8 cellular contexts compared by ENCODE assay signal in genomic region chr17:45394913-45395568, GRCh38. TPM values are rescaled to one million over a fixed set of nuclear protein-coding genes. Genes with fewer than 3 reads are reported as not detected.
A peak's percentile ranks its signal among the peaks of the same experiment; 100 is the strongest.
DNase-seq lines count a peak whose midpoint lies in the region; ATAC-seq, FAIRE-seq and TF ChIP-seq lines count a peak whose summit lies in the region.

No MANE protein-coding gene starts in this region.

- peak; percentile 49 for DNase-seq in COLO668 (lab: John Stamatoyannopoulos, UW; ENCODE audit: unreplicated experiment)
- DNase-seq in HTR-8/SVneo (ENCODE audit: insufficient read length, low spot score), result peak; percentile 83
- no peak for DNase-seq in Panc1 (ENCODE audit: low read depth, low spot score)
- DNase-seq in anterior cingulate cortex (lab: John Stamatoyannopoulos, UW), result peak in 46 of 58 donors; percentile 7 to 59 (median 26)
- DNase-seq in right cardiac atrium, result peak; percentile 71 to 87 (median 86)
- DNase-seq in psoas muscle, result peak; percentile 67 to 82

- H3K36me3 ChIP-seq in Panc1 (ENCODE audit: control insufficient read depth, insufficient read depth, low read length), result no peaks in the 10 kb centered on the region
- no peaks in the 10 kb centered on the region for H3K36me3 ChIP-seq in psoas muscle (ENCODE audit: insufficient read depth in 1 of 2, low read depth in 1 of 2)

- in situ Hi-C loops in Panc1 (cut with HindIII; ENCODE audit: low pct_unique_long_range_greater_than_20kb, low sequenced_read_pairs), result no loop called here

- CTCF ChIA-PET in Panc1 (lab: Charles Lee), result interaction anchor here (2.7 kb wide), 1 partner anchor 31 kb away, joined by 11 read pairs; no protein-coding TSS in a partner anchor

- POLR2A ChIA-PET in Panc1 (lab: Charles Lee), result interaction anchor here (0.6 kb wide), 1 partner anchor 28 kb away, joined by 3 read pairs; no protein-coding TSS in a partner anchor

- H3K27me3 ChIP-seq in Panc1 (ENCODE audit: control insufficient read depth, insufficient read depth, low read length), result no peaks in the 10 kb centered on the region
- no peaks in the 10 kb centered on the region for H3K27me3 ChIP-seq in right cardiac atrium (ENCODE audit: control insufficient read depth, insufficient read depth)
- H3K27me3 ChIP-seq in psoas muscle (ENCODE audit: insufficient read depth in 3 of 3, low read length in 2 of 3), result no peaks in the 10 kb centered on the region

- ATAC-seq in Panc1 (peak; percentile 69), right cardiac atrium (peak; percentile 64 to 67), psoas muscle (peak; percentile 80 to 93 (median 85)), GM19467 (IDR thresholded peaks at IDR 0.05; ENCODE audit: unreplicated experiment) (no peak), HG03460 (IDR thresholded peaks at IDR 0.05; ENCODE audit: unreplicated experiment) (no peak)

- 16% methylated on average over 30 of the region's 30 CpGs for WGBS in right cardiac atrium
- WGBS in psoas muscle, 3 donors, result 19 to 22% (median 20%) methylated on average over 29 to 30 of the region's 30 CpGs

- H3K4me1 ChIP-seq in Panc1 (ENCODE audit: control insufficient read depth, insufficient read depth, low read length) (no peaks in the 10 kb centered on the region; the same call in 1 of the 2 replicates), right cardiac atrium (ENCODE audit: control insufficient read depth, insufficient read depth, low read length) (no peaks in the 10 kb centered on the region), psoas muscle (no peaks in the 10 kb centered on the region)

- H3K4me3 ChIP-seq in Panc1 (ENCODE audit: low read depth in 2 of 2, low read length in 2 of 2) (no peak overlapping the region), right cardiac atrium (ENCODE audit: low read length) (no peak overlapping the region), psoas muscle (peak overlapping the region; percentile 29)

- FAIRE-seq in HTR-8/SVneo (lab: Jason Lieb, UNC), result peak; percentile 96

- TF ChIP-seq CTCF in Panc1 (IDR thresholded peaks at IDR 0.05), result peak; percentile 78
- peak; percentile 68 for TF ChIP-seq CTCF in psoas muscle (IDR thresholded peaks at IDR 0.05)

- H3K9me3 ChIP-seq in Panc1 (ENCODE audit: control insufficient read depth, insufficient read depth, low read depth, low read length) (no peaks in the 10 kb centered on the region), right cardiac atrium (ENCODE audit: control insufficient read depth, low read length) (no peaks in the 10 kb centered on the region), psoas muscle (no peaks in the 10 kb centered on the region)

- H3K27ac ChIP-seq in Panc1 (ENCODE audit: low read length) (no peak overlapping the region), right cardiac atrium (ENCODE audit: low read length) (no peak overlapping the region), psoas muscle (no peak overlapping the region)

- intact Hi-C loops in Panc1 (cut with micrococcal nuclease; ENCODE audit: unreplicated experiment), result no loop called here
- intact Hi-C loops in right cardiac atrium (cut with DNase I), result no loop called here
- intact Hi-C loops in psoas muscle (cut with DNase I), result loop anchor here in 1 of 2 donors (10.0 kb wide), 2 partner anchors 200 to 440 kb away; no protein-coding TSS in a partner anchor

- BruUV-seq in Panc1 (replicated peaks; lab: Mats Ljungman, UMichigan), result no TSS peak

RNA-seq across cellular contexts. Expression of gene ARHGAP27, which starts 37.6 kb away (rescaled TPM):
- total RNA-seq in Panc1 (2021; ENCODE audit: unreplicated experiment) (39.2 TPM), right cardiac atrium (10 to 100 TPM; 25.1 to 32.0 (median 28.1) TPM), psoas muscle (1 to 10 TPM; 4.8 to 8.1 (median 6.7) TPM)
- 41.1 TPM for polyA plus RNA-seq in Panc1 (2012; ENCODE audit: insufficient read length)
- polyA plus RNA-seq in right cardiac atrium (26.8 TPM), psoas muscle (1 to 10 TPM; 3.4 to 8.9 (median 3.5) TPM)

Comparison
In these comparisons a context has a peak if more than half of its experiments do, and no peak if none do; other contexts are left out.
1. ATAC-seq: peak in Panc1 (single experiment), right cardiac atrium (2 of 2) and psoas muscle (4 of 4); none in GM19467 (single experiment) and HG03460 (single experiment).